In genomic region chr5:111972080-111972479, GRCh38 we compare ENCODE assay signal across 29 cellular contexts.
"Had no signal": no experiment of that assay in that cellular context is flagged by ENCODE, and none has a peak within 500 bp of the region (broad histone marks: within the 10 kb centered on the region; RNA-seq: fewer than 3 reads in every experiment).

No MANE protein-coding gene starts in this region.

- H3K4me3 ChIP-seq: colonic mucosa, esophagus squamous epithelium, left ventricle myocardium inferior, lung, neural progenitor cell, psoas muscle, sigmoid colon, uterus had no signal

- DNase-seq: activated CD4-positive, alpha-beta T cell treated with anti-CD3 and anti-CD28 coated beads for 1 hour; activated CD4-positive, alpha-beta T cell treated with anti-CD3 and anti-CD28 coated beads, Interleukin-2, amount 50 U/mL, for 1 hour; activated CD8-positive, alpha-beta memory T cell treated with anti-CD3 and anti-CD28 coated beads, Interleukin-2, amount 10 ng/mL, durations not matched to agents 7 days and 5 days; activated CD8-positive, alpha-beta T cell treated with anti-CD3 and anti-CD28 coated beads, Interleukin-2, amount 10 ng/mL, durations not matched to agents 7 days and 5 days; activated naive CD4-positive, alpha-beta T cell; activated T-cell treated with anti-CD3 and anti-CD28 coated beads, Interleukin-2, amount 50 U/mL, for 48 hours; anterior cingulate cortex; colonic mucosa; effector CD8-positive, alpha-beta T cell; esophagus squamous epithelium; foreskin melanocyte; left ventricle myocardium inferior; mesendoderm; natural killer cell; occipital lobe; psoas muscle; sigmoid colon; small intestine; stimulated activated CD4-positive, alpha-beta T cell treated with anti-CD3 and anti-CD28 coated beads, Interleukin-4, amount 100 ng/mL, for 4 hours; stimulated activated CD8-positive, alpha-beta memory T cell treated with anti-CD3 and anti-CD28 coated beads, Interleukin-4, amount 100 ng/mL, for 48 hours; stimulated activated naive CD8-positive, alpha-beta T cell treated with anti-CD3 and anti-CD28 coated beads, Interleukin-15, amount 100 ng/mL, for 72 hours; substantia nigra; uterus had no signal

- H3K9ac ChIP-seq: neural progenitor cell, parathyroid adenoma had no signal

- ATAC-seq: activated CD8-positive, alpha-beta memory T cell treated with anti-CD3 and anti-CD28 coated beads, Interleukin-2, amount 10 ng/mL, durations not matched to agents 7 days and 5 days; activated CD8-positive, alpha-beta T cell treated with anti-CD3 and anti-CD28 coated beads, Interleukin-2, amount 10 ng/mL, durations not matched to agents 7 days and 5 days; natural killer cell; psoas muscle; stimulated activated naive CD8-positive, alpha-beta T cell treated with anti-CD3 and anti-CD28 coated beads, Interleukin-15, amount 100 ng/mL, for 72 hours had no signal

- H3K36me3 ChIP-seq: colonic mucosa, esophagus squamous epithelium, left ventricle myocardium inferior, neural progenitor cell, sigmoid colon, uterus had no signal

- FAIRE-seq: endometrium, islet of Langerhans had no signal

- H3K4me1 ChIP-seq: colonic mucosa, esophagus squamous epithelium, uterus had no signal

- H3K9me3 ChIP-seq: colonic mucosa, esophagus squamous epithelium, left ventricle myocardium inferior, psoas muscle, sigmoid colon, uterus had no signal

- H3K27me3 ChIP-seq: colonic mucosa, neural progenitor cell, sigmoid colon, uterus had no signal

- H3K27ac ChIP-seq: colonic mucosa, epithelial cell of prostate, esophagus squamous epithelium, left ventricle myocardium inferior, neural progenitor cell, parathyroid adenoma, psoas muscle, sigmoid colon, uterus had no signal
